ENCODE assay signal across 1 cellular context in genomic region chr1:244834596-244835275, GRCh38.
TF ChIP-seq lines count a peak whose summit lies in the region.

No MANE protein-coding gene starts in this region.

TF ChIP-seq in K562, 482 proteins besides CTCF, POLR2A, EP300 and RAD21 (continued from another document and continues in another):
- TF ChIP-seq, protein P1, sequence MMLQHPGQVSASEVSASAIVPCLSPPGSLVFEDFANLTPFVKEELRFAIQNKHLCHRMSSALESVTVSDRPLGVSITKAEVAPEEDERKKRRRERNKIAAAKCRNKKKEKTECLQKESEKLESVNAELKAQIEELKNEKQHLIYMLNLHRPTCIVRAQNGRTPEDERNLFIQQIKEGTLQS (IDR thresholded peaks at IDR 0.05) = peak; percentile 62; the same call in 1 of the 2 replicates
- TF ChIP-seq, protein P1 (CRISPR knock-in tag; conservative IDR thresholded peaks at IDR 0.05) = peak; percentile 66
- peak; percentile 90; the same call in 1 of the 2 replicates for TF ChIP-seq TAF7 (tag; IDR thresholded peaks at IDR 0.05)
- TF ChIP-seq HMG20B (CRISPR knock-in tag; IDR thresholded peaks at IDR 0.05) = peak; percentile 82; the same call in 1 of the 2 replicates
- peak; percentile 58; the same call in 1 of the 2 replicates for TF ChIP-seq E2F5 (CRISPR knock-in tag; IDR thresholded peaks at IDR 0.05)
- no peak for TF ChIP-seq XRCC4 (IDR thresholded peaks at IDR 0.05; ENCODE audit: extremely low read depth, insufficient read depth, insufficient read length)
- peak; percentile 15; the same call in 1 of the 2 replicates for TF ChIP-seq POLR2AphosphoS5 (IDR thresholded peaks at IDR 0.05; ENCODE audit: control insufficient read depth, insufficient read depth, low read depth, low read length)
- peak; percentile 24 for TF ChIP-seq RBBP5 (IDR thresholded peaks at IDR 0.05; ENCODE audit: borderline replicate concordance, insufficient read depth, low read length, poor library complexity, severe bottlenecking)
- TF ChIP-seq BRD9 (IDR thresholded peaks at IDR 0.05; ENCODE audit: low read depth, partially characterized antibody) = peak; percentile 95
- TF ChIP-seq YBX1 (IDR thresholded peaks at IDR 0.05) = no peak
- no peak for TF ChIP-seq ID3 (CRISPR knock-in tag; IDR thresholded peaks at IDR 0.05)
- TF ChIP-seq ID3 (tag; IDR thresholded peaks at IDR 0.05) = peak; percentile 65; the same call in 1 of the 2 replicates
- no peak; the same call in 1 of the 2 replicates for TF ChIP-seq HES1 (IDR thresholded peaks at IDR 0.05; ENCODE audit: low read depth)
- TF ChIP-seq, protein P2, sequence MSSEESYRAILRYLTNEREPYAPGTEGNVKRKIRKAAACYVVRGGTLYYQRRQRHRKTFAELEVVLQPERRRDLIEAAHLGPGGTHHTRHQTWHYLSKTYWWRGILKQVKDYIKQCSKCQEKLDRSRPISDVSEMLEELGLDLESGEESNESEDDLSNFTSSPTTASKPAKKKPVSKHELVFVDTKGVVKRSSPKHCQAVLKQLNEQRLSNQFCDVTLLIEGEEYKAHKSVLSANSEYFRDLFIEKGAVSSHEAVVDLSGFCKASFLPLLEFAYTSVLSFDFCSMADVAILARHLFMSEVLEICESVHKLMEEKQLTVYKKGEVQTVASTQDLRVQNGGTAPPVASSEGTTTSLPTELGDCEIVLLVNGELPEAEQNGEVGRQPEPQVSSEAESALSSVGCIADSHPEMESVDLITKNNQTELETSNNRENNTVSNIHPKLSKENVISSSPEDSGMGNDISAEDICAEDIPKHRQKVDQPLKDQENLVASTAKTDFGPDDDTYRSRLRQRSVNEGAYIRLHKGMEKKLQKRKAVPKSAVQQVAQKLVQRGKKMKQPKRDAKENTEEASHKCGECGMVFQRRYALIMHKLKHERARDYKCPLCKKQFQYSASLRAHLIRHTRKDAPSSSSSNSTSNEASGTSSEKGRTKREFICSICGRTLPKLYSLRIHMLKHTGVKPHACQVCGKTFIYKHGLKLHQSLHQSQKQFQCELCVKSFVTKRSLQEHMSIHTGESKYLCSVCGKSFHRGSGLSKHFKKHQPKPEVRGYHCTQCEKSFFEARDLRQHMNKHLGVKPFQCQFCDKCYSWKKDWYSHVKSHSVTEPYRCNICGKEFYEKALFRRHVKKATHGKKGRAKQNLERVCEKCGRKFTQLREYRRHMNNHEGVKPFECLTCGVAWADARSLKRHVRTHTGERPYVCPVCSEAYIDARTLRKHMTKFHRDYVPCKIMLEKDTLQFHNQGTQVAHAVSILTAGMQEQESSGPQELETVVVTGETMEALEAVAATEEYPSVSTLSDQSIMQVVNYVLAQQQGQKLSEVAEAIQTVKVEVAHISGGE (CRISPR knock-in tag; IDR thresholded peaks at IDR 0.05) = peak in 2 of 3 experiments; percentile 55 to 93; a peak in 3 of 6 replicates
- TF ChIP-seq, protein P3, sequence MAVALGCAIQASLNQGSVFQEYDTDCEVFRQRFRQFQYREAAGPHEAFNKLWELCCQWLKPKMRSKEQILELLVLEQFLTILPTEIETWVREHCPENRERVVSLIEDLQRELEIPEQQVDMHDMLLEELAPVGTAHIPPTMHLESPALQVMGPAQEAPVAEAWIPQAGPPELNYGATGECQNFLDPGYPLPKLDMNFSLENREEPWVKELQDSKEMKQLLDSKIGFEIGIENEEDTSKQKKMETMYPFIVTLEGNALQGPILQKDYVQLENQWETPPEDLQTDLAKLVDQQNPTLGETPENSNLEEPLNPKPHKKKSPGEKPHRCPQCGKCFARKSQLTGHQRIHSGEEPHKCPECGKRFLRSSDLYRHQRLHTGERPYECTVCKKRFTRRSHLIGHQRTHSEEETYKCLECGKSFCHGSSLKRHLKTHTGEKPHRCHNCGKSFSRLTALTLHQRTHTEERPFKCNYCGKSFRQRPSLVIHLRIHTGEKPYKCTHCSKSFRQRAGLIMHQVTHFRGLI (CRISPR knock-in tag; IDR thresholded peaks at IDR 0.05) = no peak
- TF ChIP-seq CREB3L1 (IDR thresholded peaks at IDR 0.05; ENCODE audit: borderline replicate concordance, low read depth) = 0 out of 2 replicates have a peak, but pooled peaks have one; percentile 77
- TF ChIP-seq MECOM (CRISPR knock-in tag; IDR thresholded peaks at IDR 0.05) = peak; percentile 76; the same call in 1 of the 2 replicates
- peak; percentile 68 for TF ChIP-seq ZBTB33 (CRISPR knock-in tag; IDR thresholded peaks at IDR 0.05)
- peak; percentile 67 for TF ChIP-seq PHF8 (IDR thresholded peaks at IDR 0.05; ENCODE audit: borderline replicate concordance, low read length)
- TF ChIP-seq NFE2 (IDR thresholded peaks at IDR 0.05; ENCODE audit: low read depth) = peak; percentile 58; the same call in 1 of the 2 replicates
- peak; percentile 34; the same call in 1 of the 2 replicates for TF ChIP-seq THRB (CRISPR knock-in tag; conservative IDR thresholded peaks at IDR 0.05)
- peak; percentile 45; the same call in 1 of the 2 replicates for TF ChIP-seq ZKSCAN1 (IDR thresholded peaks at IDR 0.05; ENCODE audit: low read depth, low read length)
- TF ChIP-seq GABPB1 (CRISPR knock-in tag; IDR thresholded peaks at IDR 0.05) = peak; percentile 63; the same call in 1 of the 2 replicates
- TF ChIP-seq DPF2 (IDR thresholded peaks at IDR 0.05) = peak; percentile 52
- no peak for TF ChIP-seq SLC30A9 (CRISPR knock-in tag; IDR thresholded peaks at IDR 0.05)
- TF ChIP-seq GTF2E2 (tag; IDR thresholded peaks at IDR 0.05) = peak; percentile 46; the same call in 1 of the 2 replicates
- TF ChIP-seq HNRNPLL (IDR thresholded peaks at IDR 0.05; ENCODE audit: low read depth, low read length, poor library complexity, severe bottlenecking) = peak; percentile 88
- TF ChIP-seq CBX5 (IDR thresholded peaks at IDR 0.05; ENCODE audit: borderline replicate concordance, low read depth) = 0 out of 2 replicates have a peak, but pooled peaks have one; percentile 25
- no peak for TF ChIP-seq CCAR2 (IDR thresholded peaks at IDR 0.05; ENCODE audit: low read depth, low read length)
- 0 out of 2 replicates have a peak, but pooled peaks have one; percentile 64 for TF ChIP-seq RFX7 (CRISPR knock-in tag; IDR thresholded peaks at IDR 0.05)
- TF ChIP-seq AFF1 (IDR thresholded peaks at IDR 0.05; ENCODE audit: low read depth in 1 of 2, partially characterized antibody in 2 of 2) = peak in 1 of 2 experiments; percentile 73
- peak; percentile 86 for TF ChIP-seq BACH1 (tag; IDR thresholded peaks at IDR 0.05)
- TF ChIP-seq FOXP4 (CRISPR knock-in tag; IDR thresholded peaks at IDR 0.05; ENCODE audit: borderline replicate concordance) = peak; percentile 89
- TF ChIP-seq, protein P4, sequence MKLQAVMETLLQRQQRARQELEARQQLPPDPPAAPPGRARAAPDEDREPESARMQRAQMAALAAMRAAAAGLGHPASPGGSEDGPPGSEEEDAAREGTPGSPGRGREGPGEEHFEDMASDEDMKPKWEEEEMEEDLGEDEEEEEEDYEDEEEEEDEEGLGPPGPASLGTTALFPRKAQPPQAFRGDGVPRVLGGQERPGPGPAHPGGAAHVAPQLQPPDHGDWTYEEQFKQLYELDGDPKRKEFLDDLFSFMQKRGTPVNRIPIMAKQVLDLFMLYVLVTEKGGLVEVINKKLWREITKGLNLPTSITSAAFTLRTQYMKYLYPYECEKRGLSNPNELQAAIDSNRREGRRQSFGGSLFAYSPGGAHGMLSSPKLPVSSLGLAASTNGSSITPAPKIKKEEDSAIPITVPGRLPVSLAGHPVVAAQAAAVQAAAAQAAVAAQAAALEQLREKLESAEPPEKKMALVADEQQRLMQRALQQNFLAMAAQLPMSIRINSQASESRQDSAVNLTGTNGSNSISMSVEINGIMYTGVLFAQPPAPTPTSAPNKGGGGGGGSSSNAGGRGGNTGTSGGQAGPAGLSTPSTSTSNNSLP (IDR thresholded peaks at IDR 0.05; ENCODE audit: borderline replicate concordance, low read depth, low read length) = peak; percentile 2; the same call in 1 of the 2 replicates
- 0 out of 2 replicates have a peak, but pooled peaks have one; percentile 46 for TF ChIP-seq GATAD2A (IDR thresholded peaks at IDR 0.05)
